Comparison of ENCODE assay signal across 13 cellular contexts in the genomic region with DNA sequence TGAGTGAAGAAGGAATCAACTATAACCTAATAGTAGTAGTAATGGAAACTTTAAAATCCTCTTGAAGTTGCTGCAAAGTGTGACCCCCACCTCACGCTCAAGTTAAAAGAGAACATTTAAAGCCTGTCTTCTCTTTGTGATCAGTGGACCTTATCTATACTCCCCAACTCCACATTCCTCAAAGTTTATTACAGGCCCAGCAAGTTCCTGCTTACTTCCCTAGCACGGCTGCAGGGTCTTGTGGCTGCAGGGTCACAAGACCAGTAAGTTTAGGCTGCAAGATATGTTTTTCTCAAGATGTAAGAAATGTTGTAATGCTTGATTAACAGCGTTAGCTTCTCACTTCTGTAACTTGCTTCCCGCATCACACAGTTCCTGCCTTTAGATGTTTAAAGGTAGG.
"Had no signal": no experiment of that assay in that cellular context is flagged by ENCODE, and none has a peak within 500 bp of the region (broad histone marks: within the 10 kb centered on the region; RNA-seq: fewer than 3 reads in every experiment).

No MANE protein-coding gene starts in this region.

- H3K27me3 ChIP-seq: esophagus muscularis mucosa, sigmoid colon, suprapubic skin had no signal

- H3K27ac ChIP-seq: esophagus muscularis mucosa, psoas muscle, sigmoid colon, suprapubic skin had no signal

- FAIRE-seq: endometrium had no signal

- DNase-seq: activated CD4-positive, alpha-beta T cell treated with anti-CD3 and anti-CD28 coated beads, Interleukin-2, amount 50 U/mL, for 1 hour; activated CD4-positive, CD25-positive, alpha-beta regulatory T cell; activated effector memory CD4-positive, alpha-beta T cell treated with Interleukin-2 at 50 U/mL for 16 hours; mammary epithelial cell; nephron progenitor cell; psoas muscle; sigmoid colon; stimulated activated CD4-positive, alpha-beta T cell treated with anti-CD3 and anti-CD28 coated beads, Interleukin-2, amount 100 ng/mL, for 24 hours; stimulated activated naive CD4-positive, alpha-beta T cell treated with Interleukin-2 at 50 U/mL for 16 hours; T-helper 9 cell had no signal

- H3K4me3 ChIP-seq: esophagus muscularis mucosa, psoas muscle, sigmoid colon, suprapubic skin had no signal

- H3K9me3 ChIP-seq: esophagus muscularis mucosa, psoas muscle, sigmoid colon, suprapubic skin had no signal

- H3K4me1 ChIP-seq: esophagus muscularis mucosa, psoas muscle, sigmoid colon, suprapubic skin had no signal
